ENCODE assay signal across 8 cellular contexts in the genomic region with DNA sequence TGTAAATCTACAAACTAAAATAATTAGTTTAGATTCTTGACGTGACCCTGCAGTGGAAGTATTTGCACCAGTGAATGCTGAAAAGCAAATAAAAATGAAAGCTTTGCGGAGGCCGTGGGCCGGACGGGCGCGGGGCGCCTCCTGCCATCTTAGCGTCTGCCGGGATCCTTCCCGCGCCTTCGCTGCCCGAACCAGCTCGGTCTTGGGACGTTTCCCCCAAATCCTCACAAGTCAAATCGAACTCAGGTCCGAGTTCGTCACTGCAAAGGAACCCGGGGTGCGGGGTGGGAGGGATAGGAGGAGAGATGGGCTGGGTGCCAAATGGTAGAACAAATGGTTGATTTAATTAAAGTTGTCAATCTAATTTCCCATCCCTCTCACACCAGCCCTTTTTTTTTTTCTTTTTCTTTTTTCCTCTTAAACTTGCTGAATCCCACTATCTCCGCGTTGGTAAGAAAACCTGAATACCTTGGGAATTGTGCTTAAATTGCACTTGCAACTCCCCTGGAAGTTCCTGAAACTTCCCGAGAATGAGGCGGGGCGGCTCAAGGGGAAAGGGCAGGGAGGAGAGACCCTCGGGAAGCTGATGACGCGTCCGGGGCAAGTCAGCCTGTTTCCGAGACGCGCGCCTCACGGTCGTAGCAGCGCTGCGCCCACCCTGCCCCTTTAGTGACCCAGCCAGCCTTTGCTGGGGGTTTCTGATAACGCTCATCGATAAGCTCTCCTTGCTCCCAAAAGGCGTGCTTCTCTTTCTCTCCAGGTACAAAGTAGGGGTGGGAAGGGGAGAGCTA. TPM values are rescaled to one million over a fixed set of nuclear protein-coding genes. Genes with fewer than 3 reads are reported as not detected.
DNase-seq lines count a peak whose midpoint lies in the region; ATAC-seq and TF ChIP-seq lines count a peak whose summit lies in the region.

No MANE protein-coding gene starts in this region.

- H3K4me2 ChIP-seq in PC-9 = peak overlapping the region; percentile 95

- intact Hi-C loops in PC-9 (cut with micrococcal nuclease; ENCODE audit: unreplicated experiment) = no loop called here

- no peaks in the 10 kb centered on the region for H3K36me3 ChIP-seq in PC-9 (ENCODE audit: low read depth)

- ATAC-seq in HG03175 (IDR thresholded peaks at IDR 0.05; ENCODE audit: unreplicated experiment) = no peak

- POLR2A ChIA-PET in PC-9 (lab: Charles Lee; ENCODE audit: unreplicated experiment) = no interaction called here

- BruUV-seq in PC-9 (replicated peaks; lab: Mats Ljungman, UMichigan) = no TSS peak

- no peaks in the 10 kb centered on the region for H3F3A ChIP-seq in PC-9 (ENCODE audit: insufficient read depth, low read depth)

- H3K79me2 ChIP-seq in PC-9 (ENCODE audit: low read depth) = no peaks in the 10 kb centered on the region

- peak; percentile 47 for DNase-seq in DMS114 treated with DMSO at 0.1 percent for 48 hours (lab: John Stamatoyannopoulos, UW; ENCODE audit: unreplicated experiment)
- DNase-seq in PC-9 = peak in 1 of 2 experiments; percentile 14
- peak in 4 of 61 donors; percentile 7 to 14 (median 8) for DNase-seq in caudate nucleus (lab: John Stamatoyannopoulos, UW)
- peak; percentile 52 for DNase-seq in kidney glomerular epithelial cell (lab: John Stamatoyannopoulos, UW)
- DNase-seq in stimulated activated CD4-positive, alpha-beta T cell treated with anti-CD3 and anti-CD28 coated beads, Interleukin-2, amount 100 ng/mL, for 24 hours = peak; percentile 21 to 33
- no peak for DNase-seq in effector CD4-positive, alpha-beta T cell
- no peak for DNase-seq in T1000 (lab: John Stamatoyannopoulos, UW)

- CTCF ChIA-PET in PC-9 (lab: Charles Lee) = no interaction called here

- no peak overlapping the region for H3K27ac ChIP-seq in PC-9
- peak overlapping the region; percentile 93 for H3K27ac ChIP-seq in caudate nucleus (ENCODE audit: low read depth, low read length)

- no peaks in the 10 kb centered on the region for H3K9me3 ChIP-seq in PC-9 (ENCODE audit: insufficient read depth, low read depth)

- H3K4me3 ChIP-seq in PC-9 = peak overlapping the region; percentile 60

- H2AFZ ChIP-seq in PC-9 = peak overlapping the region; percentile 85

- H3K4me1 ChIP-seq in PC-9 (replicated peaks; ENCODE audit: insufficient read depth) = no peaks in the 10 kb centered on the region; the same call in 1 of the 2 replicates

- H3K27me3 ChIP-seq in PC-9 (ENCODE audit: insufficient read depth, low read depth) = no peaks in the 10 kb centered on the region

- H3K9me2 ChIP-seq in PC-9 (ENCODE audit: insufficient read depth) = no peaks in the 10 kb centered on the region

- TF ChIP-seq CTCF in PC-9 (conservative IDR thresholded peaks at IDR 0.05) = no peak

- no peaks in the 10 kb centered on the region for H4K20me1 ChIP-seq in PC-9 (ENCODE audit: insufficient read depth)

RNA-seq across cellular contexts. Expression of gene GJA1, which starts 1.7 kb away (rescaled TPM):
- total RNA-seq in PC-9 (2021) = 0.20 TPM in 1 of 2 replicates, not detected in the other

Comparison
In these comparisons a context has a peak if more than half of its experiments do, and no peak if none do; other contexts are left out.
1. DNase-seq: peak in DMS114 treated with DMSO at 0.1 percent for 48 hours (single experiment), kidney glomerular epithelial cell (single experiment) and stimulated activated CD4-positive, alpha-beta T cell treated with anti-CD3 and anti-CD28 coated beads, Interleukin-2, amount 100 ng/mL, for 24 hours (2 of 2); none in effector CD4-positive, alpha-beta T cell (single experiment) and T1000 (single experiment).